ENCODE assay signal across 23 cellular contexts in genomic region chr3:129387492-129387891, GRCh38. TPM values are rescaled to one million over a fixed set of nuclear protein-coding genes. Genes with fewer than 3 reads are reported as not detected.
"Had no signal": no experiment of that assay in that cellular context is flagged by ENCODE, and none has a peak within 500 bp of the region (broad histone marks: within the 10 kb centered on the region; RNA-seq: fewer than 3 reads in every experiment).

No MANE protein-coding gene starts in this region.

- H3K4me1 Mint-ChIP-seq: stimulated activated naive CD8-positive, alpha-beta T cell treated with anti-CD3 and anti-CD28 coated beads, Interleukin-15, amount 100 ng/mL, for 72 hours had no signal

- H3K27me3 Mint-ChIP-seq: stimulated activated naive CD8-positive, alpha-beta T cell treated with anti-CD3 and anti-CD28 coated beads, Interleukin-15, amount 100 ng/mL, for 72 hours had no signal

- H3K4me3 ChIP-seq: ascending aorta, breast epithelium, coronary artery, esophagus muscularis mucosa, prostate gland, right atrium auricular region had no signal

- ATAC-seq: activated T-cell treated with anti-CD3 and anti-CD28 coated beads, Interleukin-2, amount 50 U/mL, for 72 hours; left colon; stimulated activated naive CD8-positive, alpha-beta T cell treated with anti-CD3 and anti-CD28 coated beads, Interleukin-15, amount 100 ng/mL, for 72 hours had no signal

- H3K9me3 ChIP-seq: ascending aorta, breast epithelium, esophagus muscularis mucosa, prostate gland, right atrium auricular region had no signal

- H3K9me3 Mint-ChIP-seq: activated T-cell treated with anti-CD3 and anti-CD28 coated beads, Interleukin-2, amount 50 U/mL, for 72 hours; neural crest cell; stimulated activated naive CD8-positive, alpha-beta T cell treated with anti-CD3 and anti-CD28 coated beads, Interleukin-15, amount 100 ng/mL, for 72 hours had no signal

- H3K27ac ChIP-seq: prostate gland, VCaP had no signal

- H3K4me1 ChIP-seq: ascending aorta, breast epithelium, prostate gland had no signal

- H3K36me3 ChIP-seq: breast epithelium, prostate gland had no signal

- H3K4me3 Mint-ChIP-seq: activated T-cell treated with anti-CD3 and anti-CD28 coated beads, Interleukin-2, amount 50 U/mL, for 72 hours; neural crest cell; stimulated activated naive CD8-positive, alpha-beta T cell treated with anti-CD3 and anti-CD28 coated beads, Interleukin-15, amount 100 ng/mL, for 72 hours had no signal

- H3K27me3 ChIP-seq: ascending aorta, breast epithelium, esophagus muscularis mucosa, right atrium auricular region had no signal

- DNase-seq: activated CD4-positive, alpha-beta T cell treated with anti-CD3 and anti-CD28 coated beads, Interleukin-2, amount 50 U/mL, for 1 hour; activated CD4-positive, CD25-positive, alpha-beta regulatory T cell treated with anti-CD3 and anti-CD28 coated beads, Interleukin-2, amount 50 U/mL, for 72 hours; activated CD8-positive, alpha-beta memory T cell treated with anti-CD3 and anti-CD28 coated beads for 24 hours; activated CD8-positive, alpha-beta memory T cell treated with anti-CD3 and anti-CD28 coated beads, Interleukin-2, amount 50 U/mL, for 48 hours; activated effector memory CD4-positive, alpha-beta T cell treated with anti-CD3 and anti-CD28 coated beads, Interleukin-2, amount 50 U/mL, for 16 hours; activated naive CD4-positive, alpha-beta T cell treated with anti-CD3 and anti-CD28 coated beads, Interleukin-2, amount 50 U/mL, for 16 hours; activated T-cell treated with anti-CD3 and anti-CD28 coated beads, Interleukin-2, amount 50 U/mL, for 72 hours; hypothalamus; islet precursor cell; left colon; mammary epithelial cell; stimulated activated naive CD8-positive, alpha-beta T cell treated with anti-CD3 and anti-CD28 coated beads, Interleukin-15, amount 100 ng/mL, for 72 hours; T-helper 2 cell had no signal

RNA-seq across cellular contexts. Expression of gene EFCAB12, which starts 40.9 kb away (rescaled TPM):
- total RNA-seq: ascending aorta, fibroblast of villous mesenchyme, skeletal muscle tissue had no signal
